ENCODE assay signal across 22 cellular contexts in the genomic region with DNA sequence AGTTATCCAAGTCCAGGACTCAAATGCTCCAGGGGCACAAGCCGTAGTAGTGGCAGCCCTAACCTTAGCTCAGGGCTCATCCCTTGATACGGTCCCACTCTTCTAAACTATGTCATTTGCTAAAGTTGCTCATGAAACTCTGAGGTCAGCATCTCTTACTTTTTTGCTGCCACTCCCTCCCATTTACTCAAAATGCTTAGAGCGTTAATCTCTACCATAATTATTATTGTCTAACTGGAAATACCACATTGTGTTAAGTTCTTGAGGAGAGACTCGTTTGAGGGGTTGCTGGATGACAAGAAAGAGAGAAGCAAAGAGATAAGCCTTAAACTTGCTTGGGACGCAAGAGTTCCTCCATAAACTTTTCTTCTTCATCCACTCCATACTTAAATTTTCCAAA.
"Had no signal": no experiment of that assay in that cellular context is flagged by ENCODE, and none has a peak within 500 bp of the region (broad histone marks: within the 10 kb centered on the region; RNA-seq: fewer than 3 reads in every experiment).

No MANE protein-coding gene starts in this region.

- H3K27ac Mint-ChIP-seq: dendritic cell treated with granulocyte-macrophage colony-stimulating factor and Interleukin-4, amounts not matched to agents 40 ng/mL and 50 ng/mL, for 4 days; effector memory CD8-positive, alpha-beta T cell; endodermal cell; mesothelial cell of epicardium had no signal

- H3K4me3 Mint-ChIP-seq: dendritic cell treated with granulocyte-macrophage colony-stimulating factor and Interleukin-4, amounts not matched to agents 40 ng/mL and 50 ng/mL, for 4 days; effector memory CD8-positive, alpha-beta T cell; endodermal cell; mesothelial cell of epicardium had no signal

- H3K4me1 ChIP-seq: colonic mucosa, esophagus muscularis mucosa, gastrocnemius medialis, lower lobe of right lung had no signal

- H3K27me3 ChIP-seq: colonic mucosa, esophagus muscularis mucosa, gastrocnemius medialis, heart right ventricle, left lung had no signal

- H3K4me3 ChIP-seq: colonic mucosa, esophagus muscularis mucosa, gastrocnemius medialis, heart right ventricle, left lung, lower lobe of right lung, mucosa of descending colon had no signal

- H3K9me3 ChIP-seq: colonic mucosa, esophagus muscularis mucosa, gastrocnemius medialis, heart right ventricle, left lung, lower lobe of right lung, mucosa of descending colon had no signal

- H3K4me1 Mint-ChIP-seq: endodermal cell had no signal

- H3K27me3 Mint-ChIP-seq: dendritic cell treated with granulocyte-macrophage colony-stimulating factor and Interleukin-4, amounts not matched to agents 40 ng/mL and 50 ng/mL, for 4 days; effector memory CD8-positive, alpha-beta T cell had no signal

- ATAC-seq: effector memory CD8-positive, alpha-beta T cell; gastrocnemius medialis; heart right ventricle; left cardiac atrium; left lung; left ventricle myocardium superior; lower lobe of right lung; mucosa of descending colon had no signal

- H3K9me3 Mint-ChIP-seq: dendritic cell treated with granulocyte-macrophage colony-stimulating factor and Interleukin-4, amounts not matched to agents 40 ng/mL and 50 ng/mL, for 4 days; effector memory CD8-positive, alpha-beta T cell; endodermal cell; mesothelial cell of epicardium had no signal

- DNase-seq: cerebellar nuclear complex; colonic mucosa; cortex of kidney; effector CD8-positive, alpha-beta T cell; effector memory CD8-positive, alpha-beta T cell; endodermal cell; foreskin fibroblast; foreskin melanocyte; gastrocnemius medialis; glutamatergic neuron; head of caudate nucleus; heart right ventricle; hippocampal formation; left cardiac atrium; left lung; left ventricle myocardium superior; lower lobe of right lung; mesenchymal stem cell; mucosa of descending colon had no signal

- H3K27ac ChIP-seq: colonic mucosa, esophagus muscularis mucosa, gastrocnemius medialis, heart right ventricle, left lung, lower lobe of right lung had no signal

- H3K36me3 ChIP-seq: colonic mucosa had no signal
